Comparison of ENCODE assay signal across 1 cellular context in the genomic region with DNA sequence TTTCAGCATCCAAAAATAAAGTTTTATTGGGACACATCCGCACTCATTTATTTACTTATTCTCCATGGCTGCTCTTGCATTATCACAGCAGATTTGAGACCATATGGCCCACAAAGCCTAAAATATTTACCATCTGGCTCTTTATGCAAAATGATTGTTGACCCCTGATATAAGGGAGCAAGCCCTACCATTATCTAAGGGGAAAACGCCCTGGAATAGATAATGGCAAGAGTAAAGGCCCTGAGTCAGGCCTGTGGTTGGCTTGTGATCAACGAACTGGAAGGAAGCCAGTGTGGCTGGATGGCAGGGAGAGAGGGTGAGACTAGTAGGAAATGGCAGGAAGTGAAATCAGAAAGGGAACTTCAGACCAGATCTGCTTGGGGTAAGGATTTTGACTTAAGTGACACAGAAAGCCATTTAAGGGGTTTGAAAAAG.
TF ChIP-seq lines count a peak whose summit lies in the region.

No MANE protein-coding gene starts in this region.

TF ChIP-seq in HepG2, 621 proteins besides CTCF, POLR2A, EP300 and RAD21:
- TF ChIP-seq HMGXB4 (CRISPR knock-in tag; IDR thresholded peaks at IDR 0.05; ENCODE audit: borderline replicate concordance in 1 of 2, low read depth in 1 of 2), result no peak
- TF ChIP-seq ZNF224 (CRISPR knock-in tag; IDR thresholded peaks at IDR 0.05), result no peak
- TF ChIP-seq ATF7-NPFF (CRISPR knock-in tag; IDR thresholded peaks at IDR 0.05; ENCODE audit: low read depth), result no peak
- TF ChIP-seq GLMP (CRISPR knock-in tag; IDR thresholded peaks at IDR 0.05; ENCODE audit: borderline replicate concordance), result no peak
- no peak for TF ChIP-seq ZNF792 (CRISPR knock-in tag; IDR thresholded peaks at IDR 0.05)
- TF ChIP-seq ZNF672 (CRISPR knock-in tag; IDR thresholded peaks at IDR 0.05), result no peak
- TF ChIP-seq TCF7L2 (IDR thresholded peaks at IDR 0.05; ENCODE audit: low read depth, low read length), result no peak
- no peak for TF ChIP-seq KDM3A (CRISPR knock-in tag; IDR thresholded peaks at IDR 0.05; ENCODE audit: low read depth)
- TF ChIP-seq ZNF574 (CRISPR knock-in tag; IDR thresholded peaks at IDR 0.05), result no peak
- TF ChIP-seq STAT5B (CRISPR knock-in tag; IDR thresholded peaks at IDR 0.05), result no peak
- no peak for TF ChIP-seq NCOA1 (CRISPR knock-in tag; IDR thresholded peaks at IDR 0.05)
- no peak for TF ChIP-seq ZNF136 (CRISPR knock-in tag; IDR thresholded peaks at IDR 0.05; ENCODE audit: low read depth)
- TF ChIP-seq ZNF142 (CRISPR knock-in tag; IDR thresholded peaks at IDR 0.05), result no peak
- TF ChIP-seq MTF1 (CRISPR knock-in tag; IDR thresholded peaks at IDR 0.05), result no peak
- TF ChIP-seq HNF1A (IDR thresholded peaks at IDR 0.05; ENCODE audit: low read depth), result no peak
- TF ChIP-seq HNF1A (CRISPR knock-in tag; IDR thresholded peaks at IDR 0.05; ENCODE audit: borderline replicate concordance), result no peak
